Comparison of ENCODE assay signal across 8 cellular contexts in genomic region chr1:31939484-31940329, GRCh38. TPM values are rescaled to one million over a fixed set of nuclear protein-coding genes. Genes with fewer than 3 reads are reported as not detected.
A peak's percentile ranks its signal among the peaks of the same experiment; 100 is the strongest.
DNase-seq lines count a peak whose midpoint lies in the region; ATAC-seq and TF ChIP-seq lines count a peak whose summit lies in the region.

No MANE protein-coding gene starts in this region.

- WGBS in aorta, 2 donors: 85 to 87% methylated on average over 16 of the region's 16 CpGs

- no peaks in the 10 kb centered on the region for H3K9me2 ChIP-seq in HCT116 (ENCODE audit: insufficient read depth)
- H3K9me2 ChIP-seq in PC-9 (ENCODE audit: insufficient read depth): no peaks in the 10 kb centered on the region

- peaks cover 32% of the 10 kb centered on the region for H3K79me2 ChIP-seq in HCT116 (ENCODE audit: insufficient read depth, low read length)
- peaks cover 42% of the 10 kb centered on the region for H3K79me2 ChIP-seq in PC-9 (ENCODE audit: low read depth)

- H3K27ac ChIP-seq in HCT116 (ENCODE audit: low read depth, low read length) (peak overlapping the region; percentile 95), PC-9 (peak overlapping the region; percentile 95), gastrocnemius medialis (peak overlapping the region; percentile 78 to 99 (median 98)), aorta (ENCODE audit: low read depth in 1 of 2, low read length in 2 of 2) (peak overlapping the region in 1 of 2 donors; percentile 5)

- TF ChIP-seq RAD21 in HCT116 (IDR thresholded peaks at IDR 0.05; ENCODE audit: low read depth): no peak

- H3K9me3 ChIP-seq in HCT116 (ENCODE audit: control insufficient read depth in 1 of 2, insufficient read depth in 1 of 2, low read depth in 1 of 2, low read length in 2 of 2) (no peaks in the 10 kb centered on the region), PC-9 (ENCODE audit: insufficient read depth, low read depth) (no peaks in the 10 kb centered on the region), gastrocnemius medialis (no peaks in the 10 kb centered on the region), aorta (ENCODE audit: control insufficient read depth, low read length) (no peaks in the 10 kb centered on the region)

- TF ChIP-seq POLR2A in HCT116 (IDR thresholded peaks at IDR 0.05; ENCODE audit: borderline replicate concordance, extremely low read depth, insufficient read depth, insufficient read length) (no peak), gastrocnemius medialis (IDR thresholded peaks at IDR 0.05) (no peak)

- TF ChIP-seq CTCF in HCT116 (IDR thresholded peaks at IDR 0.05 in 2 of 3, conservative IDR thresholded peaks at IDR 0.05 in 1 of 3; ENCODE audit: borderline replicate concordance in 1 of 3, insufficient read depth in 1 of 3, low read depth in 2 of 3, low read length in 2 of 3) (peak in 2 of 3 experiments; percentile 67 to 75; a peak in 4 of 6 replicates), PC-9 (conservative IDR thresholded peaks at IDR 0.05) (peak; percentile 83), fibroblast of mammary gland (conservative IDR thresholded peaks at IDR 0.05; ENCODE audit: control insufficient read depth, insufficient read depth, low read depth, low read length) (peak; percentile 66), gastrocnemius medialis (IDR thresholded peaks at IDR 0.05 in 4 of 5, conservative IDR thresholded peaks at IDR 0.05 in 1 of 5) (peak in 4 of 5 experiments; percentile 31 to 52 (median 37))

- BruUV-seq in HCT116 (replicated peaks; lab: Mats Ljungman, UMichigan) (no TSS peak), PC-9 (replicated peaks; lab: Mats Ljungman, UMichigan) (no TSS peak)

- CTCF ChIA-PET in HCT116 (lab: Charles Lee): interaction anchor here (0.6 to 3.6 kb wide), 5 partner anchors 13 to 226 kb away, joined by 3 to 42 read pairs (median 4); no protein-coding TSS in a partner anchor
- CTCF ChIA-PET in PC-9 (lab: Charles Lee): interaction anchor here (0.6 to 1.8 kb wide), 5 partner anchors 16 to 296 kb away, joined by 3 to 11 read pairs (median 4); no protein-coding TSS in a partner anchor

- peaks cover 58 to 83% of the 10 kb centered on the region in 2 experiments for H3K4me1 ChIP-seq in HCT116 (ENCODE audit: control insufficient read depth in 1 of 2, insufficient read depth in 2 of 2, low read length in 2 of 2)
- H3K4me1 ChIP-seq in PC-9 (replicated peaks; ENCODE audit: insufficient read depth): peaks cover 78% of the 10 kb centered on the region
- H3K4me1 ChIP-seq in gastrocnemius medialis: peaks cover 37 to 38% of the 10 kb centered on the region in 2 donors
- peaks cover 0 to 2% of the 10 kb centered on the region in 2 donors for H3K4me1 ChIP-seq in aorta (ENCODE audit: control insufficient read depth in 1 of 2, insufficient read depth in 2 of 2, low read length in 2 of 2)

- H3K36me3 ChIP-seq in HCT116 (ENCODE audit: control insufficient read depth in 1 of 2, insufficient read depth in 2 of 2, low read length in 2 of 2) (no peaks in the 10 kb centered on the region), PC-9 (ENCODE audit: low read depth) (0 out of 2 replicates have a peak, but pooled peaks cover 15% of the 10 kb centered on the region), gastrocnemius medialis (no peaks in the 10 kb centered on the region), aorta (ENCODE audit: control insufficient read depth in 1 of 2, insufficient read depth in 2 of 2, low read length in 1 of 2) (no peaks in the 10 kb centered on the region)

- H3K4me2 ChIP-seq in HCT116 (ENCODE audit: low read length) (peak overlapping the region; percentile 67), PC-9 (peak overlapping the region; percentile 69)

- H2AFZ ChIP-seq in HCT116 (ENCODE audit: low read depth, low read length, poor library complexity, severe bottlenecking) (peak overlapping the region; percentile 7), PC-9 (peak overlapping the region; percentile 64; the same call in 1 of the 2 replicates)

- POLR2A ChIA-PET in HCT116 (lab: Charles Lee): interaction anchor here (0.5 to 3.6 kb wide), 4 partner anchors 15 to 49 kb away, joined by 3 to 29 read pairs (median 4); no protein-coding TSS in a partner anchor
- POLR2A ChIA-PET in PC-9 (lab: Charles Lee; ENCODE audit: unreplicated experiment): interaction anchor here (0.5 to 0.7 kb wide), 6 partner anchors 16 to 1221 kb away, joined by 3 to 14 read pairs (median 8); no protein-coding TSS in a partner anchor

- peak; percentile 68 for DNase-seq in GDM1 (lab: John Stamatoyannopoulos, UW)
- peak; percentile 87 for DNase-seq in HCT116 (ENCODE audit: low read depth, low spot score)
- peak; percentile 79 to 97 for DNase-seq in PC-9
- peak; percentile 76 for DNase-seq in activated T-cell treated with anti-CD3 and anti-CD28 coated beads for 48 hours (ENCODE audit: low read depth)
- DNase-seq in fibroblast of mammary gland (ENCODE audit: low read depth): peak; percentile 92
- DNase-seq in gastrocnemius medialis: peak; percentile 39 to 72
- DNase-seq in aorta: no peak
- DNase-seq in pons (ENCODE audit: low spot score): no peak

- ATAC-seq in HCT116 (peak; percentile 60), gastrocnemius medialis (peak in 1 of 2 donors; percentile 7), aorta (ENCODE audit: low FRiP score) (no peak)

- intact Hi-C loops in HCT116 (cut with micrococcal nuclease): loop anchor here (1.0 kb wide), 1 partner anchor 25 kb away; no protein-coding TSS in a partner anchor
- intact Hi-C loops in PC-9 (cut with micrococcal nuclease; ENCODE audit: unreplicated experiment): loop anchor here (1.0 to 10.0 kb wide), 4 partner anchors 17 to 365 kb away; partner anchors contain the start of genes SPOCD1 and TINAGL1
- intact Hi-C loops in gastrocnemius medialis (cut with DNase I; ENCODE audit: low total_unique reads): loop anchor here (2.0 to 10.0 kb wide), 2 partner anchors 15 to 265 kb away; partner anchors contain the start of genes CCDC28B, DCDC2B and IQCC
- intact Hi-C loops in aorta (cut with DNase I): loop anchor here in 1 of 2 donors (2.0 to 5.0 kb wide), 2 partner anchors 15 to 123 kb away; no protein-coding TSS in a partner anchor

- H3K27me3 ChIP-seq in HCT116 (ENCODE audit: insufficient read depth, low read length) (no peaks in the 10 kb centered on the region), PC-9 (ENCODE audit: insufficient read depth, low read depth) (no peaks in the 10 kb centered on the region), gastrocnemius medialis (no peaks in the 10 kb centered on the region), aorta (ENCODE audit: control insufficient read depth in 1 of 2, insufficient read depth in 2 of 2, low read length in 1 of 2) (no peaks in the 10 kb centered on the region)

- RAD21 ChIA-PET in HCT116 (lab: Charles Lee; ENCODE audit: low non-redundant PET in 1 of 2, low total read pairs in 2 of 2, uncharacterized antibody in 2 of 2, unreplicated experiment in 2 of 2): interaction anchor here (0.9 to 2.7 kb wide), 4 partner anchors 24 to 123 kb away, joined by 4 to 8 read pairs (median 7); no protein-coding TSS in a partner anchor

- H4K20me1 ChIP-seq in HCT116 (ENCODE audit: insufficient read depth) (peaks cover 20% of the 10 kb centered on the region; the same call in 1 of the 2 replicates), PC-9 (ENCODE audit: insufficient read depth) (peaks cover 24% of the 10 kb centered on the region)

- H3K4me3 ChIP-seq in HCT116 (replicated peaks in 1 of 2; ENCODE audit: low read depth in 1 of 2, low read length in 2 of 2) (peak overlapping the region; percentile 32), PC-9 (peak overlapping the region; percentile 15; the same call in 1 of the 2 replicates), fibroblast of mammary gland (ENCODE audit: control insufficient read depth, low read depth, low read length) (no peak overlapping the region), gastrocnemius medialis (no peak overlapping the region), aorta (ENCODE audit: low read length in 2 of 2) (no peak overlapping the region)

- peak overlapping the region; percentile 65 for H3K9ac ChIP-seq in HCT116 (ENCODE audit: low read length)

- H3F3A ChIP-seq in PC-9 (ENCODE audit: insufficient read depth, low read depth): peaks cover 86% of the 10 kb centered on the region

- in situ Hi-C loops in gastrocnemius medialis (cut with MboI; ENCODE audit: low sequenced_read_pairs in 4 of 4): no loop called here

TF ChIP-seq in HCT116, 20 proteins besides CTCF, POLR2A, EP300 and RAD21 (continues in another document):
- TF ChIP-seq MAX (IDR thresholded peaks at IDR 0.05) (no peak), ZNF274 (IDR thresholded peaks at IDR 0.05; ENCODE audit: low read depth, low read length) (no peak), CBX3 (IDR thresholded peaks at IDR 0.05; ENCODE audit: low read depth) (no peak), CEBPB (IDR thresholded peaks at IDR 0.05; ENCODE audit: low read depth) (no peak), ZFX (IDR thresholded peaks at IDR 0.05) (peak; percentile 28), EGR1 (IDR thresholded peaks at IDR 0.05; ENCODE audit: low read depth) (no peak), SRF (IDR thresholded peaks at IDR 0.05; ENCODE audit: low read depth) (no peak), JUND (IDR thresholded peaks at IDR 0.05) (no peak)
- TF ChIP-seq, protein P1, sequence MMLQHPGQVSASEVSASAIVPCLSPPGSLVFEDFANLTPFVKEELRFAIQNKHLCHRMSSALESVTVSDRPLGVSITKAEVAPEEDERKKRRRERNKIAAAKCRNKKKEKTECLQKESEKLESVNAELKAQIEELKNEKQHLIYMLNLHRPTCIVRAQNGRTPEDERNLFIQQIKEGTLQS (IDR thresholded peaks at IDR 0.05): no peak

RNA-seq across cellular contexts. Expression of gene PTP4A2, which starts 1.5 kb away (rescaled TPM):
- total RNA-seq in HCT116 (2021; ENCODE audit: unreplicated experiment) (267 TPM), PC-9 (2021) (149 and 201 TPM in 2 replicates), gastrocnemius medialis (100 to 1,000 TPM; 294 to 522 (median 353) TPM), aorta (100 to 1,000 TPM; 230 to 244 TPM)
- polyA plus RNA-seq in HCT116 (2012): 219 and 237 TPM in 2 replicates
- polyA plus RNA-seq in aorta: 100 to 1,000 TPM in 1 of 2 donors, 10 to 100 TPM in 1; 72.0 to 147 TPM

Comparison
In these comparisons a context has a peak if more than half of its experiments do, and no peak if none do; other contexts are left out.
1. DNase-seq: peak in GDM1 (single experiment), HCT116 (single experiment), PC-9 (2 of 2), activated T-cell treated with anti-CD3 and anti-CD28 coated beads for 48 hours (single experiment), fibroblast of mammary gland (single experiment) and gastrocnemius medialis (2 of 2); none in aorta (0 of 2) and pons (single experiment).
2. H3K4me3 ChIP-seq: peak in HCT116 (2 of 2) and PC-9 (single experiment); none in fibroblast of mammary gland (single experiment), gastrocnemius medialis (0 of 4) and aorta (0 of 2).
3. Peak in every context shown above with its lines, with median percentiles within 50 percentile points of each other: CTCF ChIP-seq.